In genomic region chr13:35906636-35907035, GRCh38 we compare ENCODE assay signal across 30 cellular contexts.
"Had no signal": no experiment of that assay in that cellular context is flagged by ENCODE, and none has a peak within 500 bp of the region (broad histone marks: within the 10 kb centered on the region; RNA-seq: fewer than 3 reads in every experiment).

No MANE protein-coding gene starts in this region.

- H3K36me3 ChIP-seq: colonic mucosa, esophagus squamous epithelium, neutrophil, pancreas, stomach, tibial artery had no signal

- H3K36me3 Mint-ChIP-seq: immature natural killer cell; mesothelial cell of epicardium; naive B cell; natural killer cell treated with Interleukin-12 subunit alpha and Interleukin-12 subunit beta and Interleukin-15 and Interleukin-18, amount 100 ng/mL, for 72 hours; stimulated activated effector memory CD8-positive, alpha-beta T cell treated with anti-CD3 and anti-CD28 coated beads, Interleukin-12 subunit alpha, Interleukin-12 subunit beta, amount 100 ng/mL, for 72 hours; type B pancreatic cell had no signal

- H3K27ac ChIP-seq: colonic mucosa, esophagus squamous epithelium, neutrophil, pancreas, stomach, testis, tibial artery had no signal

- ATAC-seq: mucosa of descending colon; natural killer cell treated with Interleukin-12 subunit alpha and Interleukin-12 subunit beta and Interleukin-15 and Interleukin-18, amount 100 ng/mL, for 72 hours; pancreas; sciatic nerve; stimulated activated effector memory CD8-positive, alpha-beta T cell treated with anti-CD3 and anti-CD28 coated beads, Interleukin-12 subunit alpha, Interleukin-12 subunit beta, amount 100 ng/mL, for 72 hours had no signal

- H3K4me3 ChIP-seq: colonic mucosa, esophagus squamous epithelium, mucosa of descending colon, pancreas, smooth muscle cell, stomach, testis, tibial artery had no signal

- DNase-seq: colonic mucosa; effector CD8-positive, alpha-beta T cell; esophagus squamous epithelium; foreskin melanocyte; glutamatergic neuron; hypothalamus; immature natural killer cell; islet precursor cell; kidney glomerular epithelial cell; mesenchymal stem cell; mucosa of descending colon; naive B cell; pancreas; retina; stimulated activated CD4-positive, alpha-beta T cell treated with anti-CD3 and anti-CD28 coated beads, Interleukin-12 subunit alpha, Interleukin-12 subunit beta, amount 100 ng/mL, for 4 hours; stimulated activated CD4-positive, alpha-beta T cell treated with anti-CD3 and anti-CD28 coated beads, Interleukin-1b, Interleukin-23, amount 100 ng/mL, for 48 hours; stimulated activated CD4-positive, alpha-beta T cell treated with anti-CD3 and anti-CD28 coated beads, Interleukin-4, amount 100 ng/mL, for 1 hour; stimulated activated naive CD4-positive, alpha-beta T cell treated with Interleukin-2 at 50 U/mL for 16 hours; stomach; testis; tibial artery had no signal

- H3K9me3 ChIP-seq: colonic mucosa, esophagus squamous epithelium, mucosa of descending colon, neutrophil, pancreas, stomach, testis, tibial artery had no signal

- H3K4me3 Mint-ChIP-seq: dendritic cell treated with granulocyte-macrophage colony-stimulating factor and Interleukin-4, amounts not matched to agents 40 ng/mL and 50 ng/mL, for 4 days; immature natural killer cell; mesothelial cell of epicardium; naive B cell; natural killer cell treated with Interleukin-12 subunit alpha and Interleukin-12 subunit beta and Interleukin-15 and Interleukin-18, amount 100 ng/mL, for 72 hours; neural crest cell; stimulated activated effector memory CD8-positive, alpha-beta T cell treated with anti-CD3 and anti-CD28 coated beads, Interleukin-12 subunit alpha, Interleukin-12 subunit beta, amount 100 ng/mL, for 72 hours; type B pancreatic cell had no signal

- H3K9me3 Mint-ChIP-seq: dendritic cell treated with granulocyte-macrophage colony-stimulating factor and Interleukin-4, amounts not matched to agents 40 ng/mL and 50 ng/mL, for 4 days; mesothelial cell of epicardium; neural crest cell; type B pancreatic cell had no signal

- H3K27me3 Mint-ChIP-seq: dendritic cell treated with granulocyte-macrophage colony-stimulating factor and Interleukin-4, amounts not matched to agents 40 ng/mL and 50 ng/mL, for 4 days; naive B cell; natural killer cell treated with Interleukin-12 subunit alpha and Interleukin-12 subunit beta and Interleukin-15 and Interleukin-18, amount 100 ng/mL, for 72 hours; type B pancreatic cell had no signal

- H3K4me1 Mint-ChIP-seq: immature natural killer cell; naive B cell; stimulated activated effector memory CD8-positive, alpha-beta T cell treated with anti-CD3 and anti-CD28 coated beads, Interleukin-12 subunit alpha, Interleukin-12 subunit beta, amount 100 ng/mL, for 72 hours had no signal

- H3K27ac Mint-ChIP-seq: dendritic cell treated with granulocyte-macrophage colony-stimulating factor and Interleukin-4, amounts not matched to agents 40 ng/mL and 50 ng/mL, for 4 days; immature natural killer cell; mesothelial cell of epicardium; natural killer cell treated with Interleukin-12 subunit alpha and Interleukin-12 subunit beta and Interleukin-15 and Interleukin-18, amount 100 ng/mL, for 72 hours; stimulated activated effector memory CD8-positive, alpha-beta T cell treated with anti-CD3 and anti-CD28 coated beads, Interleukin-12 subunit alpha, Interleukin-12 subunit beta, amount 100 ng/mL, for 72 hours; type B pancreatic cell had no signal

- H3K27me3 ChIP-seq: colonic mucosa, esophagus squamous epithelium, neutrophil, pancreas, stomach, testis, tibial artery had no signal

- H3K4me1 ChIP-seq: colonic mucosa, esophagus squamous epithelium, pancreas, stomach, testis, tibial artery had no signal
